In genomic region chr6:39980839-39981580, GRCh38 we compare ENCODE assay signal across 1 cellular context.
TF ChIP-seq lines count a peak whose summit lies in the region.

No MANE protein-coding gene starts in this region.

TF ChIP-seq in K562, 482 proteins besides CTCF, POLR2A, EP300 and RAD21 (continued from another document):
- peak in 1 of 2 experiments; percentile 56; a peak in 1 of 4 replicates for TF ChIP-seq ZNF639 (CRISPR knock-in tag; conservative IDR thresholded peaks at IDR 0.05 in 1 of 2, IDR thresholded peaks at IDR 0.05 in 1 of 2)
- 0 out of 4 replicates have a peak, but pooled peaks have one; percentile 36 to 39 for TF ChIP-seq FOXK2 (conservative IDR thresholded peaks at IDR 0.05 in 1 of 2, IDR thresholded peaks at IDR 0.05 in 1 of 2; ENCODE audit: low read depth in 2 of 2)
- peak; percentile 58; the same call in 1 of the 2 replicates for TF ChIP-seq NFE2 (IDR thresholded peaks at IDR 0.05; ENCODE audit: low read depth)
- TF ChIP-seq RERE (CRISPR knock-in tag; IDR thresholded peaks at IDR 0.05; ENCODE audit: borderline replicate concordance), result no peak
- no peak for TF ChIP-seq NCOR1 (IDR thresholded peaks at IDR 0.05)
- no peak for TF ChIP-seq HMG20B (CRISPR knock-in tag; IDR thresholded peaks at IDR 0.05)
- TF ChIP-seq NR2C2 (CRISPR knock-in tag; IDR thresholded peaks at IDR 0.05), result no peak
- 0 out of 2 replicates have a peak, but pooled peaks have one; percentile 43 for TF ChIP-seq NR2C2 (tag; IDR thresholded peaks at IDR 0.05)
- peak; percentile 59; the same call in 1 of the 2 replicates for TF ChIP-seq ZNF175 (CRISPR knock-in tag; IDR thresholded peaks at IDR 0.05; ENCODE audit: low read depth)
- no peak for TF ChIP-seq CEBPG (CRISPR knock-in tag; IDR thresholded peaks at IDR 0.05)
- TF ChIP-seq CEBPG (tag; conservative IDR thresholded peaks at IDR 0.05 in 1 of 2, IDR thresholded peaks at IDR 0.05 in 1 of 2), result peak; percentile 12 to 60; a peak in 2 of 4 replicates
- no peak for TF ChIP-seq SRSF7 (optimal IDR thresholded peaks at IDR 0.05; ENCODE audit: low read depth, low read length)
- peak; percentile 71; the same call in 1 of the 2 replicates for TF ChIP-seq DEAF1 (CRISPR knock-in tag; IDR thresholded peaks at IDR 0.05)
- no peak for TF ChIP-seq ATF7 (IDR thresholded peaks at IDR 0.05)
- peak; percentile 26; the same call in 1 of the 2 replicates for TF ChIP-seq ZKSCAN8 (CRISPR knock-in tag; IDR thresholded peaks at IDR 0.05)
